Comparison of ENCODE assay signal across 8 cellular contexts in the genomic region with DNA sequence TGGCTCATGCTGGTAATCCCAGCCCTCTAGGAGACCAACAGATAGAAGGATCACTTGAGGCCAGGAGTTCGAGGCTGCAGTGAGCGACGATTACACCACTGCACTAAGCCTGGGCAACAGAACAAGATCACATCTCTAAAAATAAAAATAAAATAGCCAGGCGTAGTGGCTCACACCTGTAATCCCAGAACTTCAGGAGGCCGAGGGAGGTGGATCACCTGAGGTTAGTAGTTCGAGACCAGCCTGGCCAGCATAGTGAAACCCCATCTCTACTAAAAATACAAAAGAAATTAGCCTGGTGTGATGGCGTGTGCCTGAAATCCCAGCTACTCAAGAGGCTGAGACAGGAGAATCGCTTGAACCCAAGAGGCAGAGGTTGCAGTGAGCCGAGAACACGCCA. TPM values are rescaled to one million over a fixed set of nuclear protein-coding genes. Genes with fewer than 3 reads are reported as not detected.
DNase-seq lines count a peak whose midpoint lies in the region; ATAC-seq and TF ChIP-seq lines count a peak whose summit lies in the region.
"Not testable (repeated sequence)": the region's sequence is repeated elsewhere in the genome, so short reads cannot be mapped to it uniquely, and the experiment has no call there.

No MANE protein-coding gene starts in this region.

- not testable (repeated sequence) for H3K4me1 ChIP-seq in Caco-2; GM23338 (ENCODE audit: insufficient read depth); PC-9 (replicated peaks; ENCODE audit: insufficient read depth)
- H3K4me1 ChIP-seq in mesenchymal stem cell (ENCODE audit: control insufficient read depth, insufficient read depth, low read depth, low read length) = peaks cover 13% of the 10 kb centered on the region

- H3K79me2 ChIP-seq in GM23338 (replicated peaks; ENCODE audit: insufficient read depth); PC-9 (ENCODE audit: low read depth): not testable (repeated sequence)

- H3K9me2 ChIP-seq in GM23338 (ENCODE audit: insufficient read depth); PC-9 (ENCODE audit: insufficient read depth): not testable (repeated sequence)

- intact Hi-C loops in Caco-2 (cut with micrococcal nuclease; ENCODE audit: unreplicated experiment); PC-9 (cut with micrococcal nuclease; ENCODE audit: unreplicated experiment): not testable (repeated sequence)

- not testable (repeated sequence) for H2BK12ac ChIP-seq in mesenchymal stem cell (ENCODE audit: low read length in 2 of 2)

- not testable (repeated sequence) for H3K9me3 Mint-ChIP-seq in Caco-2 (ENCODE audit: unreplicated experiment); stimulated activated naive B cell treated with anti-CD40 and anti-IgM and Interleukin-4, amounts not matched to agents 10 μg/mL and 1 μg/mL and 100 μg/mL, for 72 hours
- peaks cover 34% of the 10 kb centered on the region for H3K9me3 Mint-ChIP-seq in GM23338

- not testable (repeated sequence) for H4K91ac ChIP-seq in mesenchymal stem cell (ENCODE audit: low read length)

- H2BK120ac ChIP-seq in mesenchymal stem cell (ENCODE audit: low read depth, low read length) = not testable (repeated sequence)

- not testable (repeated sequence) for H3K4ac ChIP-seq in mesenchymal stem cell (ENCODE audit: low read depth in 1 of 2, low read length in 2 of 2)

- H3K9ac ChIP-seq in mesenchymal stem cell (ENCODE audit: low read length) = not testable (repeated sequence)

- peak overlapping the region; percentile 68 for H3K27ac Mint-ChIP-seq in Caco-2 (ENCODE audit: unreplicated experiment)
- H3K27ac Mint-ChIP-seq in GM23338 = not testable (repeated sequence)
- H3K27ac Mint-ChIP-seq in stimulated activated naive B cell treated with anti-CD40 and anti-IgM and Interleukin-4, amounts not matched to agents 10 μg/mL and 1 μg/mL and 100 μg/mL, for 72 hours = peak overlapping the region; percentile 73

- POLR2A ChIA-PET in Caco-2 (lab: Charles Lee) = not testable (repeated sequence)
- POLR2A ChIA-PET in PC-9 (lab: Charles Lee; ENCODE audit: unreplicated experiment) = interaction anchor here (0.6 kb wide), 2 partner anchors 75 to 106 kb away, joined by 5 to 6 read pairs; no protein-coding TSS in a partner anchor

- H3K36me3 Mint-ChIP-seq in Caco-2 (ENCODE audit: insufficient read depth, unreplicated experiment) (peaks cover 100% of the 10 kb centered on the region), GM23338 (ENCODE audit: low read depth) (peaks cover 48% of the 10 kb centered on the region)
- H3K36me3 Mint-ChIP-seq in stimulated activated naive B cell treated with anti-CD40 and anti-IgM and Interleukin-4, amounts not matched to agents 10 μg/mL and 1 μg/mL and 100 μg/mL, for 72 hours = peaks cover 27 to 41% of the 10 kb centered on the region in 2 donors

- peak; percentile 0; the same call in 1 of the 3 replicates for ATAC-seq in GM23338
- ATAC-seq in stimulated activated naive B cell treated with anti-CD40 and anti-IgM and Interleukin-4, amounts not matched to agents 10 μg/mL and 1 μg/mL and 100 μg/mL, for 72 hours (replicated peaks) = not testable (repeated sequence)

- H3K27ac ChIP-seq in GM23338 (ENCODE audit: low read depth); PC-9; mesenchymal stem cell (ENCODE audit: low read length, poor library complexity, severe bottlenecking): not testable (repeated sequence)

- TF ChIP-seq CTCF in Caco-2 (IDR thresholded peaks at IDR 0.05; ENCODE audit: insufficient read depth in 1 of 2, low read depth in 1 of 2, low read length in 1 of 2, severe bottlenecking in 1 of 2, unreplicated experiment in 1 of 2); GM23338 (conservative IDR thresholded peaks at IDR 0.05; ENCODE audit: low read depth in 2 of 2); PC-9 (conservative IDR thresholded peaks at IDR 0.05); epithelial cell of esophagus (IDR thresholded peaks at IDR 0.05; ENCODE audit: insufficient read depth, low read depth, low read length, missing control alignments): not testable (repeated sequence)

- H2BK5ac ChIP-seq in mesenchymal stem cell (ENCODE audit: low read depth, low read length, poor library complexity, severe bottlenecking) = not testable (repeated sequence)

- not testable (repeated sequence) for H2BK15ac ChIP-seq in mesenchymal stem cell (ENCODE audit: low read depth, poor library complexity, severe bottlenecking)

- H3K36me3 ChIP-seq in Caco-2 (ENCODE audit: control insufficient read depth, insufficient read depth, low read length) = not testable (repeated sequence)
- H3K36me3 ChIP-seq in GM23338 (ENCODE audit: insufficient read depth) (peaks cover 37% of the 10 kb centered on the region), PC-9 (ENCODE audit: low read depth) (peaks cover 15% of the 10 kb centered on the region), mesenchymal stem cell (ENCODE audit: control insufficient read depth in 1 of 2, insufficient read depth in 2 of 2, low read depth in 1 of 2, low read length in 2 of 2) (peaks cover 25 to 34% of the 10 kb centered on the region in 2 experiments)

- not testable (repeated sequence) for H3K4me2 ChIP-seq in GM23338; PC-9; mesenchymal stem cell (ENCODE audit: low read length, poor library complexity, severe bottlenecking)

- 94% methylated on average over 8 of the region's 10 CpGs for WGBS in mesenchymal stem cell

- not testable (repeated sequence) for H3K27me3 ChIP-seq in Caco-2 (replicated peaks; ENCODE audit: control insufficient read depth, insufficient read depth, low read length); GM23338 (ENCODE audit: insufficient read depth); PC-9 (ENCODE audit: insufficient read depth, low read depth); mesenchymal stem cell (ENCODE audit: control insufficient read depth in 1 of 2, insufficient read depth in 1 of 2, low read length in 2 of 2)

- not testable (repeated sequence) for H3K27me3 Mint-ChIP-seq in Caco-2 (ENCODE audit: insufficient read depth, unreplicated experiment); stimulated activated naive B cell treated with anti-CD40 and anti-IgM and Interleukin-4, amounts not matched to agents 10 μg/mL and 1 μg/mL and 100 μg/mL, for 72 hours
- H3K27me3 Mint-ChIP-seq in GM23338 (ENCODE audit: insufficient read depth, low read depth, poor library complexity) = peaks cover 83% of the 10 kb centered on the region

- H3K23ac ChIP-seq in mesenchymal stem cell (ENCODE audit: low read length in 2 of 2) = not testable (repeated sequence)

- H3K4me1 Mint-ChIP-seq in Caco-2 (ENCODE audit: low read depth, unreplicated experiment) = peaks cover 12% of the 10 kb centered on the region
- H3K4me1 Mint-ChIP-seq in GM23338 = peaks cover 10% of the 10 kb centered on the region; the same call in 2 of the 3 replicates
- peaks cover 27 to 39% of the 10 kb centered on the region in 2 donors for H3K4me1 Mint-ChIP-seq in stimulated activated naive B cell treated with anti-CD40 and anti-IgM and Interleukin-4, amounts not matched to agents 10 μg/mL and 1 μg/mL and 100 μg/mL, for 72 hours

- H3K18ac ChIP-seq in mesenchymal stem cell (ENCODE audit: low read depth in 1 of 2, low read length in 2 of 2) = not testable (repeated sequence)

- H3K4me3 Mint-ChIP-seq in Caco-2 (ENCODE audit: unreplicated experiment); GM23338; stimulated activated naive B cell treated with anti-CD40 and anti-IgM and Interleukin-4, amounts not matched to agents 10 μg/mL and 1 μg/mL and 100 μg/mL, for 72 hours: not testable (repeated sequence)

- H3K79me1 ChIP-seq in mesenchymal stem cell (replicated peaks; ENCODE audit: low read length, poor library complexity, severe bottlenecking) = not testable (repeated sequence)

- H3K9me3 ChIP-seq in Caco-2; PC-9 (ENCODE audit: insufficient read depth, low read depth); mesenchymal stem cell (ENCODE audit: control insufficient read depth, low read length): not testable (repeated sequence)

- CTCF ChIA-PET in Caco-2 (lab: Charles Lee); PC-9 (lab: Charles Lee): not testable (repeated sequence)

- peaks cover 41% of the 10 kb centered on the region for H3F3A ChIP-seq in GM23338 (replicated peaks; ENCODE audit: low read depth)
- H3F3A ChIP-seq in PC-9 (ENCODE audit: insufficient read depth, low read depth) = peaks cover 58% of the 10 kb centered on the region

- DNase-seq in Caco-2 (peak in 1 of 2 experiments; percentile 44), GM23338 (ENCODE audit: low spot score) (peak; percentile 19), PC-9 (peak; percentile 34 to 60), amniotic epithelial cell (ENCODE audit: low read depth) (peak; percentile 43), epithelial cell of esophagus (ENCODE audit: low read depth) (peak; percentile 31), mesenchymal stem cell (peak; percentile 65)
- peak; percentile 24 for DNase-seq in activated CD4-positive, alpha-beta T cell treated with anti-CD3 and anti-CD28 coated beads for 1 hour
- DNase-seq in stimulated activated naive B cell treated with anti-CD40 and anti-IgM and Interleukin-4, amounts not matched to agents 10 μg/mL and 1 μg/mL and 100 μg/mL, for 72 hours = not testable (repeated sequence)

- H2AK5ac ChIP-seq in mesenchymal stem cell (ENCODE audit: low read length, severe bottlenecking) = not testable (repeated sequence)

- not testable (repeated sequence) for H3K4me3 ChIP-seq in Caco-2 (ENCODE audit: low read depth, low read length); GM23338; PC-9; epithelial cell of esophagus (ENCODE audit: low read length); mesenchymal stem cell (ENCODE audit: insufficient read depth in 1 of 2, low read depth in 1 of 2, low read length in 2 of 2)

- not testable (repeated sequence) for H3K14ac ChIP-seq in mesenchymal stem cell (ENCODE audit: low read length in 2 of 2)

- not testable (repeated sequence) for H4K20me1 ChIP-seq in GM23338 (replicated peaks; ENCODE audit: insufficient read depth)
- peaks cover 28% of the 10 kb centered on the region for H4K20me1 ChIP-seq in PC-9 (ENCODE audit: insufficient read depth)

- BruUV-seq in Caco-2 (replicated peaks; lab: Mats Ljungman, UMichigan); PC-9 (replicated peaks; lab: Mats Ljungman, UMichigan): not testable (repeated sequence)

- H4K8ac ChIP-seq in mesenchymal stem cell (ENCODE audit: low read length) = not testable (repeated sequence)

- H2AFZ ChIP-seq in GM23338; PC-9; mesenchymal stem cell (ENCODE audit: low read depth, low read length): not testable (repeated sequence)

RNA-seq across cellular contexts. Expression of gene ACTB, which starts 8.1 kb away (rescaled TPM):
- total RNA-seq in Caco-2 (2022) = 3,565 and 4,201 TPM in 2 replicates
- total RNA-seq in GM23338 (2014; rRNA removed; shearing (Covaris generic)) = 6,061 and 6,196 TPM in 2 replicates
- 11,484 and 12,398 TPM in 2 replicates for polyA plus RNA-seq in GM23338 (2016; fragmentation: Nextera tagmentation; extraction: Ambion mirVana)
- total RNA-seq in PC-9 (2021) = 5,595 and 6,962 TPM in 2 replicates
- 10,616 TPM for polyA plus RNA-seq in mesenchymal stem cell (2013, experiment 1 of 2)
- polyA plus RNA-seq in mesenchymal stem cell (2013, experiment 2 of 2) = 10,486 TPM

RNA-seq across cellular contexts. Expression of gene FBXL18, which starts 8.7 kb away (rescaled TPM):
- total RNA-seq in Caco-2 (2022) (22.1 and 24.6 TPM in 2 replicates), PC-9 (2021) (29.1 and 39.0 TPM in 2 replicates)
- 18.1 and 21.8 TPM in 2 replicates for total RNA-seq in GM23338 (2014; rRNA removed; shearing (Covaris generic))
- polyA plus RNA-seq in GM23338 (2016; fragmentation: Nextera tagmentation; extraction: Ambion mirVana) = 10.5 and 11.6 TPM in 2 replicates
- polyA plus RNA-seq in mesenchymal stem cell (2013, experiment 1 of 2) = 8.4 TPM
- 8.3 TPM for polyA plus RNA-seq in mesenchymal stem cell (2013, experiment 2 of 2)
